8 cellular contexts compared by ENCODE assay signal in genomic region chr9:84667571-84668203, GRCh38.
DNase-seq lines count a peak whose midpoint lies in the region; ATAC-seq and TF ChIP-seq lines count a peak whose summit lies in the region.

No MANE protein-coding gene starts in this region.

- H3K27me3 ChIP-seq in DOHH2 (ENCODE audit: control insufficient read depth, low read length) (0 out of 2 replicates have a peak, but pooled peaks cover 3% of the 10 kb centered on the region), endocrine pancreas (ENCODE audit: control insufficient read depth, insufficient read depth, low read length) (no peaks in the 10 kb centered on the region), mucosa of rectum (ENCODE audit: control insufficient read depth in 2 of 2, insufficient read depth in 2 of 2, low read length in 2 of 2) (peaks cover 15 to 22% of the 10 kb centered on the region in 2 donors)

- TF ChIP-seq POLR2A in NB4 (IDR thresholded peaks at IDR 0.05; ENCODE audit: extremely low read depth, insufficient read length) = no peak

- no peaks in the 10 kb centered on the region for H3K9me2 ChIP-seq in DOHH2 (replicated peaks; ENCODE audit: control insufficient read depth, low read length)

- no peaks in the 10 kb centered on the region for H4K20me1 ChIP-seq in DOHH2 (ENCODE audit: control insufficient read depth, insufficient read depth, low read depth, low read length)

- H3K4me3 ChIP-seq in DOHH2 (ENCODE audit: low read length) (no peak overlapping the region), NB4 (ENCODE audit: low read depth, low read length) (no peak overlapping the region), endocrine pancreas (ENCODE audit: control insufficient read depth, insufficient read depth, low read length) (peak overlapping the region; percentile 28), mucosa of rectum (ENCODE audit: low read length in 2 of 2) (peak overlapping the region; percentile 28 to 67)

- ATAC-seq in GM19438 (IDR thresholded peaks at IDR 0.05; ENCODE audit: low read depth, unreplicated experiment) (peak; percentile 41), HG03342 (IDR thresholded peaks at IDR 0.05; ENCODE audit: unreplicated experiment) (no peak), HG02870 (IDR thresholded peaks at IDR 0.05; ENCODE audit: unreplicated experiment) (no peak)

- H3K4me2 ChIP-seq in DOHH2 (ENCODE audit: low read length) = no peak overlapping the region

- H3F3A ChIP-seq in DOHH2 (ENCODE audit: control insufficient read depth, insufficient read depth) = no peaks in the 10 kb centered on the region

- peak overlapping the region; percentile 20 for H3K9ac ChIP-seq in endocrine pancreas (ENCODE audit: control insufficient read depth, insufficient read depth, low read length)
- H3K9ac ChIP-seq in mucosa of rectum (ENCODE audit: low read depth in 1 of 2, low read length in 2 of 2) = no peak overlapping the region

- no peaks in the 10 kb centered on the region for H3K79me2 ChIP-seq in DOHH2 (ENCODE audit: control insufficient read depth, low read length)

- peak; percentile 23 for TF ChIP-seq CTCF in DOHH2 (IDR thresholded peaks at IDR 0.05; ENCODE audit: low read depth, low read length, poor library complexity, severe bottlenecking)
- peak; percentile 25 for TF ChIP-seq CTCF in NB4 (IDR thresholded peaks at IDR 0.05; ENCODE audit: low read depth, low read length)

- DNase-seq in NB4 (ENCODE audit: low read depth) (no peak), OCI-M1 (lab: John Stamatoyannopoulos, UW) (no peak)

- H3K27ac ChIP-seq in DOHH2 (ENCODE audit: low read depth, low read length) (no peak overlapping the region), mucosa of rectum (ENCODE audit: low read depth in 2 of 2, low read length in 2 of 2) (no peak overlapping the region)

- H3K9me3 ChIP-seq in DOHH2 (ENCODE audit: control insufficient read depth, insufficient read depth, low read length) (no peaks in the 10 kb centered on the region; the same call in 1 of the 2 replicates), endocrine pancreas (ENCODE audit: control insufficient read depth, low read length) (no peaks in the 10 kb centered on the region), mucosa of rectum (ENCODE audit: control insufficient read depth in 2 of 2, low read length in 2 of 2) (no peaks in the 10 kb centered on the region)

- no peaks in the 10 kb centered on the region for H3K4me1 ChIP-seq in DOHH2 (ENCODE audit: control insufficient read depth, low read length)
- no peaks in the 10 kb centered on the region for H3K4me1 ChIP-seq in endocrine pancreas (ENCODE audit: control insufficient read depth, insufficient read depth, low read length)
- H3K4me1 ChIP-seq in mucosa of rectum (ENCODE audit: control insufficient read depth in 2 of 2, insufficient read depth in 2 of 2, low read length in 2 of 2) = peaks cover 14 to 23% of the 10 kb centered on the region in 2 donors

- H3K36me3 ChIP-seq in DOHH2 (ENCODE audit: control insufficient read depth, low read length) = no peaks in the 10 kb centered on the region
- no peaks in the 10 kb centered on the region for H3K36me3 ChIP-seq in endocrine pancreas (ENCODE audit: control insufficient read depth, insufficient read depth, low read length)
- no peaks in the 10 kb centered on the region for H3K36me3 ChIP-seq in mucosa of rectum (ENCODE audit: control insufficient read depth in 2 of 2, insufficient read depth in 2 of 2, low read length in 2 of 2)

Comparison
In these comparisons a context has a peak if more than half of its experiments do, and no peak if none do; other contexts are left out.
1. H3K4me3 ChIP-seq: peak in endocrine pancreas (single experiment) and mucosa of rectum (2 of 2); none in DOHH2 (single experiment) and NB4 (single experiment).